In the genomic region with DNA sequence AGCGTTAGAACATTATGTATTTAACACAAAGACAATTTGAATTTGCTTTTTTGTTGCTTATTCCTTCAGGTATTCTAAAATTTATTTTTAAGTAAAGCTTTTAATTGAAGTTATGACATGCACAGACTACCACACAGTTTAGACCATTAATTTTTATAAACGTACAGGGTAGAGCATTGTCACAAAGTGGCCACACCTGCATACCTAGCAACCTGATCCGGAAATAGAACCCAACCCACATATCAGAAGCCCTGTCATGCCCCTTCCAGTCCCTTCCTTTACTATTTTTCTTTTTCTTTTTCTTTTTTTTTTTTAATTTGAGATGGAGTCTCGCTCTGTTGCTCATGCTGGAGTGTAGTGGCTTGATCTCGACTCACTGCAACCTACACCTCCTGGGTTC, we compare ENCODE assay signal across 22 cellular contexts. TPM values are rescaled to one million over a fixed set of nuclear protein-coding genes. Genes with fewer than 3 reads are reported as not detected.
"Had no signal": no experiment of that assay in that cellular context is flagged by ENCODE, and none has a peak within 500 bp of the region (broad histone marks: within the 10 kb centered on the region; RNA-seq: fewer than 3 reads in every experiment).

No MANE protein-coding gene starts in this region.

- ATAC-seq: gastrocnemius medialis, heart left ventricle, left lung, left ventricle myocardium superior, lower lobe of right lung had no signal

- H3K4me2 ChIP-seq: hepatocyte had no signal

- H2AFZ ChIP-seq: hepatocyte had no signal

- H3K4me3 ChIP-seq: coronary artery, dorsolateral prefrontal cortex, esophagus squamous epithelium, gastrocnemius medialis, heart left ventricle, hepatocyte, left lung, lower lobe of right lung had no signal

- H3K9me3 ChIP-seq: esophagus squamous epithelium, gastrocnemius medialis, heart left ventricle, left lung, lower lobe of right lung had no signal

- H3K36me3 ChIP-seq: esophagus squamous epithelium, gastrocnemius medialis, heart left ventricle, left lung, lower lobe of right lung had no signal

- H3K36me3 Mint-ChIP-seq: immature natural killer cell had no signal

- H3K4me3 Mint-ChIP-seq: immature natural killer cell had no signal

- H3K4me1 ChIP-seq: gastrocnemius medialis, left lung had no signal

- H3K27ac Mint-ChIP-seq: immature natural killer cell had no signal

- H3K27ac ChIP-seq: coronary artery, esophagus squamous epithelium, gastrocnemius medialis, heart left ventricle, hepatocyte, left lung, lower lobe of right lung had no signal

- DNase-seq: dermis blood vessel endothelial cell; dorsolateral prefrontal cortex; effector CD4-positive, alpha-beta T cell; effector memory CD4-positive, alpha-beta T cell; esophagus squamous epithelium; foreskin fibroblast; foreskin melanocyte; gastrocnemius medialis; heart left ventricle; hypothalamus; immature natural killer cell; islet precursor cell; kidney; kidney glomerular epithelial cell; left lung; left ventricle myocardium superior; lower lobe of right lung; mesenchymal stem cell; midbrain had no signal

- H3K4me1 Mint-ChIP-seq: immature natural killer cell had no signal

- H3K27me3 ChIP-seq: dorsolateral prefrontal cortex, esophagus squamous epithelium, gastrocnemius medialis, heart left ventricle, hepatocyte, left lung had no signal

RNA-seq across cellular contexts. Expression of a gene that starts 16.8 kb away (rescaled TPM):
- total RNA-seq: myocyte had no signal
- polyA plus RNA-seq: immature natural killer cell had no signal
